In the genomic region with DNA sequence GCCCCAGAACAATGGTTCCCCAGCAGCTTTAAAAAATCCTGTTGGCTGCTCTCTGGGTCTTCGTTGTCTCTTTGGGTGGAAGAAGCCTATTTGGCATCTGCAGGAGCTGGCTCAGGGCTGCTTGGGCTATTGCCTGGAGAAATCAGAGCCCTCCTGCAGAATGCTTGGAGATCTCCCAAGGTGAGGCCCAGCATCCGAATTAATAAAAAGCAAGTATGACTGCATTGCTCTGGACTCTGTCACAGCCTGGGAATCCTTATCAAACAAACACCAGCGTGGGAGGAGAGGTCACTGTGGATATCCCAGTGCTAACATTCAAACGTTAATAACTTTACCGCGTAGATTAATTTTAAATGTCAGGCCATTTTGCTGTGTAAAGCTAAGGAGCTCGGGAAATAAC, we compare ENCODE assay signal across 28 cellular contexts.
"Had no signal": no experiment of that assay in that cellular context is flagged by ENCODE, and none has a peak within 500 bp of the region (broad histone marks: within the 10 kb centered on the region; RNA-seq: fewer than 3 reads in every experiment).

No MANE protein-coding gene starts in this region.

- H3K27ac Mint-ChIP-seq: activated CD4-positive, alpha-beta memory T cell treated with anti-CD3 and anti-CD28 coated beads for 36 hours; activated naive CD4-positive, alpha-beta T cell treated with anti-CD3 and anti-CD28 coated beads, Interleukin-2, amount 50 U/mL, for 24 hours; activated naive CD8-positive, alpha-beta T cell treated with anti-CD3 and anti-CD28 coated beads, Interleukin-2, amount 50 U/mL, for 24 hours; activated T-helper 1 cell treated with anti-CD3 and anti-CD28 coated beads, Interleukin-12 subunit alpha, Interleukin-12 subunit beta, Interleukin-2, Interleukin-4 antibody, amounts not matched to agents 30 ng/mL and 10 ng/mL and 1 ng/mL, durations not matched to agents 14 hours and 24 hours and 36 hours; dendritic cell treated with granulocyte-macrophage colony-stimulating factor and Interleukin-4, amounts not matched to agents 40 ng/mL and 50 ng/mL, for 4 days; naive thymus-derived CD8-positive, alpha-beta T cell; neural progenitor cell had no signal

- ATAC-seq: activated CD4-positive, CD25-positive, alpha-beta regulatory T cell treated with anti-CD3 and anti-CD28 coated beads, Interleukin-2, amount 50 U/mL, for 24 hours; activated naive CD8-positive, alpha-beta T cell treated with anti-CD3 and anti-CD28 coated beads, Interleukin-2, amount 50 U/mL, for 24 hours; gastrocnemius medialis; left ventricle myocardium superior; naive thymus-derived CD8-positive, alpha-beta T cell had no signal

- DNase-seq: activated CD4-positive, alpha-beta memory T cell treated with anti-CD3 and anti-CD28 coated beads for 36 hours; activated CD4-positive, alpha-beta T cell treated with anti-CD3 and anti-CD28 coated beads for 48 hours; activated CD8-positive, alpha-beta memory T cell treated with anti-CD3 and anti-CD28 coated beads, Interleukin-2, amount 50 U/mL, for 4 hours; activated naive CD8-positive, alpha-beta T cell treated with anti-CD3 and anti-CD28 coated beads, Interleukin-2, amount 50 U/mL, for 24 hours; activated T-cell treated with anti-CD3 and anti-CD28 coated beads, Interleukin-2, amount 50 U/mL, for 1 hour; aorta; brain microvascular endothelial cell; esophagus squamous epithelium; gastrocnemius medialis; glutamatergic neuron; left ventricle myocardium superior; midbrain; naive thymus-derived CD8-positive, alpha-beta T cell; occipital lobe; stimulated activated CD4-positive, alpha-beta T cell treated with anti-CD3 and anti-CD28 coated beads, Interleukin-15, amount 100 ng/mL, for 24 hours; stimulated activated CD4-positive, alpha-beta T cell treated with anti-CD3 and anti-CD28 coated beads, Interleukin-2, amount 100 ng/mL, for 24 hours; stimulated activated naive CD4-positive, alpha-beta T cell; T-helper 1 cell had no signal

- H3K9ac ChIP-seq: neural progenitor cell had no signal

- H3K27me3 ChIP-seq: brain microvascular endothelial cell, neural progenitor cell, right atrium auricular region, tibial nerve had no signal

- H3K4me3 ChIP-seq: esophagus squamous epithelium, gastrocnemius medialis, neural progenitor cell, right atrium auricular region, suprapubic skin, tibial nerve had no signal

- H3K36me3 ChIP-seq: brain microvascular endothelial cell, esophagus squamous epithelium, gastrocnemius medialis, neural progenitor cell, right atrium auricular region, suprapubic skin, tibial nerve had no signal

- H3K36me3 Mint-ChIP-seq: activated CD4-positive, alpha-beta memory T cell treated with anti-CD3 and anti-CD28 coated beads for 36 hours; activated naive CD4-positive, alpha-beta T cell treated with anti-CD3 and anti-CD28 coated beads, Interleukin-2, amount 50 U/mL, for 24 hours; naive thymus-derived CD8-positive, alpha-beta T cell; neural progenitor cell had no signal

- H3K4me1 ChIP-seq: esophagus squamous epithelium, neural progenitor cell, suprapubic skin had no signal

- H3K27ac ChIP-seq: brain microvascular endothelial cell, epithelial cell of prostate, esophagus squamous epithelium, gastrocnemius medialis, neural progenitor cell, right atrium auricular region, suprapubic skin, tibial nerve, VCaP had no signal

- H3K4me1 Mint-ChIP-seq: activated naive CD4-positive, alpha-beta T cell treated with anti-CD3 and anti-CD28 coated beads, Interleukin-2, amount 50 U/mL, for 24 hours; activated naive CD8-positive, alpha-beta T cell treated with anti-CD3 and anti-CD28 coated beads, Interleukin-2, amount 50 U/mL, for 24 hours had no signal

- H3K9me3 ChIP-seq: esophagus squamous epithelium, gastrocnemius medialis, right atrium auricular region, suprapubic skin, tibial nerve had no signal

- H3K4me3 Mint-ChIP-seq: activated CD4-positive, alpha-beta memory T cell treated with anti-CD3 and anti-CD28 coated beads for 36 hours; activated naive CD4-positive, alpha-beta T cell treated with anti-CD3 and anti-CD28 coated beads, Interleukin-2, amount 50 U/mL, for 24 hours; activated naive CD8-positive, alpha-beta T cell treated with anti-CD3 and anti-CD28 coated beads, Interleukin-2, amount 50 U/mL, for 24 hours; activated T-helper 1 cell treated with anti-CD3 and anti-CD28 coated beads, Interleukin-12 subunit alpha, Interleukin-12 subunit beta, Interleukin-2, Interleukin-4 antibody, amounts not matched to agents 30 ng/mL and 10 ng/mL and 1 ng/mL, durations not matched to agents 14 hours and 24 hours and 36 hours; dendritic cell treated with granulocyte-macrophage colony-stimulating factor and Interleukin-4, amounts not matched to agents 40 ng/mL and 50 ng/mL, for 4 days; naive thymus-derived CD8-positive, alpha-beta T cell; neural progenitor cell had no signal

- H3K9me3 Mint-ChIP-seq: activated CD4-positive, alpha-beta memory T cell treated with anti-CD3 and anti-CD28 coated beads for 36 hours; activated naive CD4-positive, alpha-beta T cell treated with anti-CD3 and anti-CD28 coated beads, Interleukin-2, amount 50 U/mL, for 24 hours; activated naive CD8-positive, alpha-beta T cell treated with anti-CD3 and anti-CD28 coated beads, Interleukin-2, amount 50 U/mL, for 24 hours; activated T-helper 1 cell treated with anti-CD3 and anti-CD28 coated beads, Interleukin-12 subunit alpha, Interleukin-12 subunit beta, Interleukin-2, Interleukin-4 antibody, amounts not matched to agents 30 ng/mL and 10 ng/mL and 1 ng/mL, durations not matched to agents 14 hours and 24 hours and 36 hours; dendritic cell treated with granulocyte-macrophage colony-stimulating factor and Interleukin-4, amounts not matched to agents 40 ng/mL and 50 ng/mL, for 4 days; neural progenitor cell had no signal
